ENCODE assay signal across 1 cellular context in the genomic region with DNA sequence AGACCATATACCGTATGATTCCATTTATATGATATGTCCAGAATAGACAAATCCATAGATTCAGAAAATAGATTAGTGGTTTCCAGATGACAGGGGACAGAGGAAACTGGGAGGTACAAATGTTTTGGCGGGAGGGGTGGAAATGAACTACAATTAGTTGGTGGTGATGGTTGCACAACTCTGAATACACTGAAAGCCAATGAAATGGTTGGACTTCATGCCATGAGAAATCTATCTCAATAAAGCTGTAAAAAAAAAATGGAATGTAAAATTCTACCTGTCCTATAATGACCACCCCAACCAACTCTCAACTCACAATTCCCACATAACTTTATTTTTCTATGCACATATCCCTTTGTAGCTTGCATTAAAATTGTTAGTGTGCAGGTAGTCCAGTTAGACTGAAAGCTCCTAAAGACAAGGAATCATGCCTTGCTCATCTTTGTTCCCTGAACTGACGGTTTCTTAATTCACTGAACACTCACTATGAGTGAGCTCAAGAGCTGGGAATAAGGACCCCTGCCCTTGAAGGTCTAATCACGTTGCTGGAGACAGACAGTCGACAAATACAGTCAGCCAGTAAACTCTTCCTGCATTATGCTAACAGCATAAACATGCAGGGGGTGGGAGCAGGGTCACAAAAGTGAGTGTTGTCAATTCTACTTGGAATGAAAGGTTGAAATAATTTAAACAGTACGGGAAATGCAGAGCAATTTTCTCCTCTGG.
A peak's percentile ranks its signal among the peaks of the same experiment; 100 is the strongest.
TF ChIP-seq lines count a peak whose summit lies in the region.

No MANE protein-coding gene starts in this region.

TF ChIP-seq in HepG2, 621 proteins besides CTCF, POLR2A, EP300 and RAD21 (continued from another document and continues in another):
- TF ChIP-seq SIN3A (IDR thresholded peaks at IDR 0.05; ENCODE audit: borderline replicate concordance, low read depth, low read length) (0 out of 2 replicates have a peak, but pooled peaks have one; percentile 39), HNF4A (CRISPR knock-in tag; IDR thresholded peaks at IDR 0.05) (peak; percentile 19; the same call in 1 of the 2 replicates), GFI1 (CRISPR knock-in tag; IDR thresholded peaks at IDR 0.05; ENCODE audit: borderline replicate concordance) (no peak), GTF2F1 (IDR thresholded peaks at IDR 0.05; ENCODE audit: low read length) (no peak), RFX1 (IDR thresholded peaks at IDR 0.05) (no peak), ZSCAN25 (CRISPR knock-in tag; IDR thresholded peaks at IDR 0.05) (no peak), BHLHE40 (IDR thresholded peaks at IDR 0.05; ENCODE audit: low read length) (no peak), SSRP1 (CRISPR knock-in tag; IDR thresholded peaks at IDR 0.05) (no peak), SKI (IDR thresholded peaks at IDR 0.05; ENCODE audit: partially characterized antibody) (no peak), ZNF354B (CRISPR knock-in tag; IDR thresholded peaks at IDR 0.05) (no peak), ATF7 (IDR thresholded peaks at IDR 0.05) (no peak), ATF7 (CRISPR knock-in tag; IDR thresholded peaks at IDR 0.05) (no peak), ZNF136 (CRISPR knock-in tag; IDR thresholded peaks at IDR 0.05; ENCODE audit: low read depth) (no peak), BRD4 (CRISPR knock-in tag; IDR thresholded peaks at IDR 0.05) (no peak), HNRNPH1 (optimal IDR thresholded peaks at IDR 0.05; ENCODE audit: low read depth, low read length) (no peak), MAFF (IDR thresholded peaks at IDR 0.05; ENCODE audit: low read depth, low read length) (no peak), DMAP1 (CRISPR knock-in tag; IDR thresholded peaks at IDR 0.05) (no peak), FOXK1 (CRISPR knock-in tag; IDR thresholded peaks at IDR 0.05; ENCODE audit: borderline replicate concordance, low read depth) (no peak), WIZ (CRISPR knock-in tag; IDR thresholded peaks at IDR 0.05) (no peak), SIX1 (CRISPR knock-in tag; IDR thresholded peaks at IDR 0.05; ENCODE audit: borderline replicate concordance) (no peak), CREM (IDR thresholded peaks at IDR 0.05) (no peak), CREM (CRISPR knock-in tag; IDR thresholded peaks at IDR 0.05) (no peak)
- TF ChIP-seq, protein P1, sequence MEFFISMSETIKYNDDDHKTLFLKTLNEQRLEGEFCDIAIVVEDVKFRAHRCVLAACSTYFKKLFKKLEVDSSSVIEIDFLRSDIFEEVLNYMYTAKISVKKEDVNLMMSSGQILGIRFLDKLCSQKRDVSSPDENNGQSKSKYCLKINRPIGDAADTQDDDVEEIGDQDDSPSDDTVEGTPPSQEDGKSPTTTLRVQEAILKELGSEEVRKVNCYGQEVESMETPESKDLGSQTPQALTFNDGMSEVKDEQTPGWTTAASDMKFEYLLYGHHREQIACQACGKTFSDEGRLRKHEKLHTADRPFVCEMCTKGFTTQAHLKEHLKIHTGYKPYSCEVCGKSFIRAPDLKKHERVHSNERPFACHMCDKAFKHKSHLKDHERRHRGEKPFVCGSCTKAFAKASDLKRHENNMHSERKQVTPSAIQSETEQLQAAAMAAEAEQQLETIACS (CRISPR knock-in tag; IDR thresholded peaks at IDR 0.05), result no peak
- TF ChIP-seq, protein P2, sequence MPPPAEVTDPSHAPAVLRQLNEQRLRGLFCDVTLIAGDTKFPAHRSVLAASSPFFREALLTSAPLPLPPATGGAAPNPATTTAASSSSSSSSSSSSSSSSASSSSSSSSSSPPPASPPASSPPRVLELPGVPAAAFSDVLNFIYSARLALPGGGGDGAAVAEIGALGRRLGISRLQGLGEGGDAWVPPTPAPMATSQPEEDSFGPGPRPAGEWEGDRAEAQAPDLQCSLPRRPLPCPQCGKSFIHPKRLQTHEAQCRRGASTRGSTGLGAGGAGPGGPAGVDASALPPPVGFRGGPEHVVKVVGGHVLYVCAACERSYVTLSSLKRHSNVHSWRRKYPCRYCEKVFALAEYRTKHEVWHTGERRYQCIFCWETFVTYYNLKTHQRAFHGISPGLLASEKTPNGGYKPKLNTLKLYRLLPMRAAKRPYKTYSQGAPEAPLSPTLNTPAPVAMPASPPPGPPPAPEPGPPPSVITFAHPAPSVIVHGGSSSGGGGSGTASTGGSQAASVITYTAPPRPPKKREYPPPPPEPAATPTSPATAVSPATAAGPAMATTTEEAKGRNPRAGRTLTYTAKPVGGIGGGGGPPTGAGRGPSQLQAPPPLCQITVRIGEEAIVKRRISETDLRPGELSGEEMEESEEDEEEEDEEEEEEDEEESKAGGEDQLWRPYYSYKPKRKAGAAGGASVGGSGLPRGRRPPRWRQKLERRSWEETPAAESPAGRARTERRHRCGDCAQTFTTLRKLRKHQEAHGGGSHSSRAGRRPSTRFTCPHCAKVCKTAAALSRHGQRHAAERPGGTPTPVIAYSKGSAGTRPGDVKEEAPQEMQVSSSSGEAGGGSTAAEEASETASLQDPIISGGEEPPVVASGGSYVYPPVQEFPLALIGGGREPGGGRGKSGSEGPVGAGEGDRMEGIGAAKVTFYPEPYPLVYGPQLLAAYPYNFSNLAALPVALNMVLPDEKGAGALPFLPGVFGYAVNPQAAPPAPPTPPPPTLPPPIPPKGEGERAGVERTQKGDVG (CRISPR knock-in tag; IDR thresholded peaks at IDR 0.05; ENCODE audit: borderline replicate concordance), result no peak
- TF ChIP-seq, protein P3, sequence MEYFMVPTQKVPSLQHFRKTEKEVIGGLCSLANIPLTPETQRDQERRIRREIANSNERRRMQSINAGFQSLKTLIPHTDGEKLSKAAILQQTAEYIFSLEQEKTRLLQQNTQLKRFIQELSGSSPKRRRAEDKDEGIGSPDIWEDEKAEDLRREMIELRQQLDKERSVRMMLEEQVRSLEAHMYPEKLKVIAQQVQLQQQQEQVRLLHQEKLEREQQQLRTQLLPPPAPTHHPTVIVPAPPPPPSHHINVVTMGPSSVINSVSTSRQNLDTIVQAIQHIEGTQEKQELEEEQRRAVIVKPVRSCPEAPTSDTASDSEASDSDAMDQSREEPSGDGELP (IDR thresholded peaks at IDR 0.05; ENCODE audit: borderline replicate concordance, low read depth), result no peak
- TF ChIP-seq, protein P4, sequence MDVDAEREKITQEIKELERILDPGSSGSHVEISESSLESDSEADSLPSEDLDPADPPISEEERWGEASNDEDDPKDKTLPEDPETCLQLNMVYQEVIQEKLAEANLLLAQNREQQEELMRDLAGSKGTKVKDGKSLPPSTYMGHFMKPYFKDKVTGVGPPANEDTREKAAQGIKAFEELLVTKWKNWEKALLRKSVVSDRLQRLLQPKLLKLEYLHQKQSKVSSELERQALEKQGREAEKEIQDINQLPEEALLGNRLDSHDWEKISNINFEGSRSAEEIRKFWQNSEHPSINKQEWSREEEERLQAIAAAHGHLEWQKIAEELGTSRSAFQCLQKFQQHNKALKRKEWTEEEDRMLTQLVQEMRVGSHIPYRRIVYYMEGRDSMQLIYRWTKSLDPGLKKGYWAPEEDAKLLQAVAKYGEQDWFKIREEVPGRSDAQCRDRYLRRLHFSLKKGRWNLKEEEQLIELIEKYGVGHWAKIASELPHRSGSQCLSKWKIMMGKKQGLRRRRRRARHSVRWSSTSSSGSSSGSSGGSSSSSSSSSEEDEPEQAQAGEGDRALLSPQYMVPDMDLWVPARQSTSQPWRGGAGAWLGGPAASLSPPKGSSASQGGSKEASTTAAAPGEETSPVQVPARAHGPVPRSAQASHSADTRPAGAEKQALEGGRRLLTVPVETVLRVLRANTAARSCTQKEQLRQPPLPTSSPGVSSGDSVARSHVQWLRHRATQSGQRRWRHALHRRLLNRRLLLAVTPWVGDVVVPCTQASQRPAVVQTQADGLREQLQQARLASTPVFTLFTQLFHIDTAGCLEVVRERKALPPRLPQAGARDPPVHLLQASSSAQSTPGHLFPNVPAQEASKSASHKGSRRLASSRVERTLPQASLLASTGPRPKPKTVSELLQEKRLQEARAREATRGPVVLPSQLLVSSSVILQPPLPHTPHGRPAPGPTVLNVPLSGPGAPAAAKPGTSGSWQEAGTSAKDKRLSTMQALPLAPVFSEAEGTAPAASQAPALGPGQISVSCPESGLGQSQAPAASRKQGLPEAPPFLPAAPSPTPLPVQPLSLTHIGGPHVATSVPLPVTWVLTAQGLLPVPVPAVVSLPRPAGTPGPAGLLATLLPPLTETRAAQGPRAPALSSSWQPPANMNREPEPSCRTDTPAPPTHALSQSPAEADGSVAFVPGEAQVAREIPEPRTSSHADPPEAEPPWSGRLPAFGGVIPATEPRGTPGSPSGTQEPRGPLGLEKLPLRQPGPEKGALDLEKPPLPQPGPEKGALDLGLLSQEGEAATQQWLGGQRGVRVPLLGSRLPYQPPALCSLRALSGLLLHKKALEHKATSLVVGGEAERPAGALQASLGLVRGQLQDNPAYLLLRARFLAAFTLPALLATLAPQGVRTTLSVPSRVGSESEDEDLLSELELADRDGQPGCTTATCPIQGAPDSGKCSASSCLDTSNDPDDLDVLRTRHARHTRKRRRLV (CRISPR knock-in tag; IDR thresholded peaks at IDR 0.05), result no peak
- TF ChIP-seq, protein P5, sequence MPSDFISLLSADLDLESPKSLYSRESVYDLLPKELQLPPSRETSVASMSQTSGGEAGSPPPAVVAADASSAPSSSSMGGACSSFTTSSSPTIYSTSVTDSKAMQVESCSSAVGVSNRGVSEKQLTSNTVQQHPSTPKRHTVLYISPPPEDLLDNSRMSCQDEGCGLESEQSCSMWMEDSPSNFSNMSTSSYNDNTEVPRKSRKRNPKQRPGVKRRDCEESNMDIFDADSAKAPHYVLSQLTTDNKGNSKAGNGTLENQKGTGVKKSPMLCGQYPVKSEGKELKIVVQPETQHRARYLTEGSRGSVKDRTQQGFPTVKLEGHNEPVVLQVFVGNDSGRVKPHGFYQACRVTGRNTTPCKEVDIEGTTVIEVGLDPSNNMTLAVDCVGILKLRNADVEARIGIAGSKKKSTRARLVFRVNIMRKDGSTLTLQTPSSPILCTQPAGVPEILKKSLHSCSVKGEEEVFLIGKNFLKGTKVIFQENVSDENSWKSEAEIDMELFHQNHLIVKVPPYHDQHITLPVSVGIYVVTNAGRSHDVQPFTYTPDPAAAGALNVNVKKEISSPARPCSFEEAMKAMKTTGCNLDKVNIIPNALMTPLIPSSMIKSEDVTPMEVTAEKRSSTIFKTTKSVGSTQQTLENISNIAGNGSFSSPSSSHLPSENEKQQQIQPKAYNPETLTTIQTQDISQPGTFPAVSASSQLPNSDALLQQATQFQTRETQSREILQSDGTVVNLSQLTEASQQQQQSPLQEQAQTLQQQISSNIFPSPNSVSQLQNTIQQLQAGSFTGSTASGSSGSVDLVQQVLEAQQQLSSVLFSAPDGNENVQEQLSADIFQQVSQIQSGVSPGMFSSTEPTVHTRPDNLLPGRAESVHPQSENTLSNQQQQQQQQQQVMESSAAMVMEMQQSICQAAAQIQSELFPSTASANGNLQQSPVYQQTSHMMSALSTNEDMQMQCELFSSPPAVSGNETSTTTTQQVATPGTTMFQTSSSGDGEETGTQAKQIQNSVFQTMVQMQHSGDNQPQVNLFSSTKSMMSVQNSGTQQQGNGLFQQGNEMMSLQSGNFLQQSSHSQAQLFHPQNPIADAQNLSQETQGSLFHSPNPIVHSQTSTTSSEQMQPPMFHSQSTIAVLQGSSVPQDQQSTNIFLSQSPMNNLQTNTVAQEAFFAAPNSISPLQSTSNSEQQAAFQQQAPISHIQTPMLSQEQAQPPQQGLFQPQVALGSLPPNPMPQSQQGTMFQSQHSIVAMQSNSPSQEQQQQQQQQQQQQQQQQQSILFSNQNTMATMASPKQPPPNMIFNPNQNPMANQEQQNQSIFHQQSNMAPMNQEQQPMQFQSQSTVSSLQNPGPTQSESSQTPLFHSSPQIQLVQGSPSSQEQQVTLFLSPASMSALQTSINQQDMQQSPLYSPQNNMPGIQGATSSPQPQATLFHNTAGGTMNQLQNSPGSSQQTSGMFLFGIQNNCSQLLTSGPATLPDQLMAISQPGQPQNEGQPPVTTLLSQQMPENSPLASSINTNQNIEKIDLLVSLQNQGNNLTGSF (CRISPR knock-in tag; IDR thresholded peaks at IDR 0.05), result no peak
- TF ChIP-seq, protein P6, sequence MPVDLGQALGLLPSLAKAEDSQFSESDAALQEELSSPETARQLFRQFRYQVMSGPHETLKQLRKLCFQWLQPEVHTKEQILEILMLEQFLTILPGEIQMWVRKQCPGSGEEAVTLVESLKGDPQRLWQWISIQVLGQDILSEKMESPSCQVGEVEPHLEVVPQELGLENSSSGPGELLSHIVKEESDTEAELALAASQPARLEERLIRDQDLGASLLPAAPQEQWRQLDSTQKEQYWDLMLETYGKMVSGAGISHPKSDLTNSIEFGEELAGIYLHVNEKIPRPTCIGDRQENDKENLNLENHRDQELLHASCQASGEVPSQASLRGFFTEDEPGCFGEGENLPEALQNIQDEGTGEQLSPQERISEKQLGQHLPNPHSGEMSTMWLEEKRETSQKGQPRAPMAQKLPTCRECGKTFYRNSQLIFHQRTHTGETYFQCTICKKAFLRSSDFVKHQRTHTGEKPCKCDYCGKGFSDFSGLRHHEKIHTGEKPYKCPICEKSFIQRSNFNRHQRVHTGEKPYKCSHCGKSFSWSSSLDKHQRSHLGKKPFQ (CRISPR knock-in tag; IDR thresholded peaks at IDR 0.05; ENCODE audit: insufficient replicate concordance), result peak; percentile 35
- TF ChIP-seq, protein P7, sequence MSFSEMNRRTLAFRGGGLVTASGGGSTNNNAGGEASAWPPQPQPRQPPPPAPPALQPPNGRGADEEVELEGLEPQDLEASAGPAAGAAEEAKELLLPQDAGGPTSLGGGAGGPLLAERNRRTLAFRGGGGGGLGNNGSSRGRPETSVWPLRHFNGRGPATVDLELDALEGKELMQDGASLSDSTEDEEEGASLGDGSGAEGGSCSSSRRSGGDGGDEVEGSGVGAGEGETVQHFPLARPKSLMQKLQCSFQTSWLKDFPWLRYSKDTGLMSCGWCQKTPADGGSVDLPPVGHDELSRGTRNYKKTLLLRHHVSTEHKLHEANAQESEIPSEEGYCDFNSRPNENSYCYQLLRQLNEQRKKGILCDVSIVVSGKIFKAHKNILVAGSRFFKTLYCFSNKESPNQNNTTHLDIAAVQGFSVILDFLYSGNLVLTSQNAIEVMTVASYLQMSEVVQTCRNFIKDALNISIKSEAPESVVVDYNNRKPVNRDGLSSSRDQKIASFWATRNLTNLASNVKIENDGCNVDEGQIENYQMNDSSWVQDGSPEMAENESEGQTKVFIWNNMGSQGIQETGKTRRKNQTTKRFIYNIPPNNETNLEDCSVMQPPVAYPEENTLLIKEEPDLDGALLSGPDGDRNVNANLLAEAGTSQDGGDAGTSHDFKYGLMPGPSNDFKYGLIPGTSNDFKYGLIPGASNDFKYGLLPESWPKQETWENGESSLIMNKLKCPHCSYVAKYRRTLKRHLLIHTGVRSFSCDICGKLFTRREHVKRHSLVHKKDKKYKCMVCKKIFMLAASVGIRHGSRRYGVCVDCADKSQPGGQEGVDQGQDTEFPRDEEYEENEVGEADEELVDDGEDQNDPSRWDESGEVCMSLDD (CRISPR knock-in tag; IDR thresholded peaks at IDR 0.05; ENCODE audit: borderline replicate concordance), result no peak
- TF ChIP-seq, protein P8, sequence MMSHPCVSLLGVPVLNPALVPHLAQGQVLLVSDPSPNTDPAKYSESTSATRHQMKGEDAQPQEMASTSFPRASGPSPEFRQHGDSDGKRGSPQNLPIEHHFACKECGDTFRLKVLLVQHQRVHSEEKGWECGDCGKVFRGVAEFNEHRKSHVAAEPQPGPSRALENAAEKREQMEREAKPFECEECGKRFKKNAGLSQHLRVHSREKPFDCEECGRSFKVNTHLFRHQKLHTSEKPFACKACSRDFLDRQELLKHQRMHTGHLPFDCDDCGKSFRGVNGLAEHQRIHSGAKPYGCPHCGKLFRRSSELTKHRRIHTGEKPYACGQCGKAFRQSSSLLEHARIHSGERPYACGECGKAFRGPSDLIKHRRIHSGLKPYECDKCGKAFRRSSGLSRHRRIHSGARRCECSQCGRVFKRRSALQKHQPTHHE (CRISPR knock-in tag; IDR thresholded peaks at IDR 0.05; ENCODE audit: borderline replicate concordance), result no peak
